ENCODE assay signal across 8 cellular contexts in the genomic region with DNA sequence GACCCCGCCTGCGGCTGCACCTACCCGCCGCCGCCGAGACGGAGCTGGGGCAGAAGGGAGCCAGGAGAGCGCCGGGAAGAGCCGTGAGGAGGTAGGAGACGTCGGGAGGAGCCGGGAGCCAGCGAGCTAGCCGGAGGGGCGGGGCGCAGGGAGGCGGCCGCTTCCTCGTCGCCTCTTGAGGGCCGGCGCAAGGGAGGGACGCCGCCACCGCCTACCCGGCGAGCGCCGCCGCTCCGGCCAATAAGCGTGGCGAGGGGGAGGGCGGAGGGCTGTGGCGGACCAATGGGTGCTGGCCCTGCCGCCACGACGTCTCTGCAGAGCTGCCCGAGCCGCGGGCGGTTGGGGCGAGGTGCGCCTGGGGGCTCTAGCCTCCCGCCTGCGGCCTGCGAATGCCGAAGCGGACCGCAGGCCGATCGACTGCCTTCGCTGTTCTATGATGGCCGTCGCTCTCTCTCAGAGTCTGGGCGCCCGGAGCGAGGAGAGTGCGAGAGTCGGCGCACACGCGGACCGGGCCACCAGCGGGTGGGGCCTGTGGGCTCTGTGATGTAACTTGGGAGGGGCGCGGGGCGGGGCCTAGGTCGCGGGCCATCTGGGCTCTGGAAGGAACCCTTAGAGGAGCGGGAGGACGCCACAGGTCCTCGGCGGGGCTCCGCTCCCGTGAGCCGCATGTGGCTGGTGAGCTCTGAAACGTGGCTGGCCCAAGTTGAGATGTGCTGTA.
DNase-seq lines count a peak whose midpoint lies in the region; ATAC-seq and TF ChIP-seq lines count a peak whose summit lies in the region.

No MANE protein-coding gene starts in this region.

- DNase-seq in DMS 273 (lab: John Stamatoyannopoulos, UW; ENCODE audit: unreplicated experiment) (peak; percentile 97), HuH-7.5 (ENCODE audit: low spot score) (peak; percentile 87), activated T-cell treated with anti-CD3 and anti-CD28 coated beads for 4 hours (peak; percentile 93), epithelial cell of prostate (ENCODE audit: low read depth, low spot score) (peak; percentile 87), mucosa of descending colon (peak; percentile 98 to 99 (median 98))
- peak; percentile 88 to 89 for DNase-seq in stimulated activated CD8-positive, alpha-beta memory T cell treated with anti-CD3 and anti-CD28 coated beads, Interleukin-4, amount 100 ng/mL, for 1 hour (ENCODE audit: low read depth in 2 of 2, low spot score in 1 of 2)

- intact Hi-C loops in mucosa of descending colon (cut with DNase I, micrococcal nuclease), result no loop called here

- peaks cover 48% of the 10 kb centered on the region for H3K79me2 ChIP-seq in OCI-LY3 (ENCODE audit: low read length)

- no peaks in the 10 kb centered on the region for H3K27me3 ChIP-seq in OCI-LY3 (ENCODE audit: low read depth, low read length)

- H3K4me3 ChIP-seq in OCI-LY3 (ENCODE audit: low read length) (peak overlapping the region; percentile 81), mucosa of descending colon (peak overlapping the region; percentile 81)

- H3K4me2 ChIP-seq in OCI-LY3 (ENCODE audit: low read length), result peak overlapping the region; percentile 93

- H4K20me1 ChIP-seq in OCI-LY3 (ENCODE audit: insufficient read depth, low read length), result peaks cover 22% of the 10 kb centered on the region

- H3K9me3 ChIP-seq in OCI-LY3 (ENCODE audit: insufficient read depth, low read length) (no peaks in the 10 kb centered on the region), mucosa of descending colon (no peaks in the 10 kb centered on the region)

- TF ChIP-seq CTCF in OCI-LY3 (IDR thresholded peaks at IDR 0.05; ENCODE audit: low read depth, low read length) (no peak), mucosa of descending colon (IDR thresholded peaks at IDR 0.05) (no peak)

- ATAC-seq in GM21526 (IDR thresholded peaks at IDR 0.05; ENCODE audit: low FRiP score, unreplicated experiment), result peak; percentile 82
- peak; percentile 95 for ATAC-seq in mucosa of descending colon

- H3K36me3 ChIP-seq in OCI-LY3 (replicated peaks; ENCODE audit: low read depth, low read length), result no peaks in the 10 kb centered on the region
- H3K36me3 ChIP-seq in mucosa of descending colon (ENCODE audit: low read depth), result peaks cover 3% of the 10 kb centered on the region

- H3K27ac ChIP-seq in OCI-LY3 (ENCODE audit: low read length), result peak overlapping the region; percentile 81
- peak overlapping the region; percentile 95 for H3K27ac ChIP-seq in epithelial cell of prostate

- H3K9ac ChIP-seq in OCI-LY3 (ENCODE audit: low read length), result peak overlapping the region; percentile 81

- peaks cover 19% of the 10 kb centered on the region for H3K4me1 ChIP-seq in OCI-LY3 (ENCODE audit: low read length)
- H3K4me1 ChIP-seq in mucosa of descending colon (ENCODE audit: low read depth), result peaks cover 17% of the 10 kb centered on the region

- H2AFZ ChIP-seq in OCI-LY3 (ENCODE audit: low read depth, low read length), result peak overlapping the region; percentile 93; the same call in 1 of the 2 replicates

Comparison
In these comparisons a context has a peak if more than half of its experiments do, and no peak if none do; other contexts are left out.
1. Peak in every context shown above with its lines: DNase-seq, ATAC-seq, H3K4me3 ChIP-seq and H3K27ac ChIP-seq.